Comparison of ENCODE assay signal across 15 cellular contexts in the genomic region with DNA sequence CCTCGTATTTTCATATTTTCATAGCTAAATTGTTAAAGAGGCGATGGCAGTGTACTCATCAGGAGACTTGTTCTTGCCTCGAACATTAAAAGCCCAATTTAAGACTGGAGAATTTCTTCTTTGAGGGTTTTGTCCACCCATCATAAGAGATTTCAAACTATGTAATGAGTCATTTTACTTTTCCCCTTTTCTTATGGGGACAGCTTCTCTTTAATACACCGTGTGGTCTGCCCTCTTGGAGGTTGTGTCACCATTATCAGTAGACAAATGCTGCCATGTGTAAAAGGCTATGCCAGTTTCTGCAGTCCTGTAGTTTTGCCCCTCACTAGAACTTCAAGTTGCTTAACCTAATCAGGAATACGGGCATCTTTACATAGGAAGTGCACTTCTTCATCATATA. TPM values are rescaled to one million over a fixed set of nuclear protein-coding genes. Genes with fewer than 3 reads are reported as not detected.
DNase-seq lines count a peak whose midpoint lies in the region; ATAC-seq, FAIRE-seq and TF ChIP-seq lines count a peak whose summit lies in the region.
"Had no signal": no experiment of that assay in that cellular context is flagged by ENCODE, and none has a peak within 500 bp of the region (broad histone marks: within the 10 kb centered on the region; RNA-seq: fewer than 3 reads in every experiment).

No MANE protein-coding gene starts in this region.

- 84% methylated on average over 5 of the region's 5 CpGs for WGBS in HepG2 (ENCODE audit: low lambda C conversion rate)
- 74% methylated on average over 5 of the region's 5 CpGs for WGBS in right lobe of liver (ENCODE audit: insufficient coverage, low coverage, low lambda C conversion rate, missing lambda C conversion rate)

- peaks cover 18 to 53% of the 10 kb centered on the region in 2 experiments for H3K36me3 ChIP-seq in HepG2 (replicated peaks in 1 of 2; ENCODE audit: control insufficient read depth in 1 of 2, insufficient read depth in 2 of 2, low read length in 2 of 2)
- peaks cover 0 to 2% (median 0%) of the 10 kb centered on the region in 4 donors for H3K36me3 ChIP-seq in right lobe of liver
- H3K36me3 ChIP-seq in vagina, result no peaks in the 10 kb centered on the region

- peak overlapping the region; percentile 82 for H3K27ac Mint-ChIP-seq in T-helper 2 cell treated with Interferon-gamma antibody and Interleukin-4, amounts not matched to agents 5 μg/mL and 100 μg/mL, for 36 hours
- H3K27ac Mint-ChIP-seq: GM23338 had no signal

- FAIRE-seq in HepG2 (lab: Jason Lieb, UNC), result no peak

- H4K20me1 ChIP-seq in HepG2 (ENCODE audit: insufficient read depth, low read length), result peaks cover 96% of the 10 kb centered on the region

- H3K4me1 Mint-ChIP-seq in T-helper 2 cell treated with Interferon-gamma antibody and Interleukin-4, amounts not matched to agents 5 μg/mL and 100 μg/mL, for 36 hours (ENCODE audit: low read depth), result peaks cover 79% of the 10 kb centered on the region

- peaks cover 98% of the 10 kb centered on the region for H3K79me2 ChIP-seq in HepG2 (ENCODE audit: insufficient read depth, low read length)

- intact Hi-C loops in HepG2 (cut with micrococcal nuclease; ENCODE audit: unreplicated experiment) (no loop called here), right lobe of liver (cut with DNase I) (no loop called here), vagina (cut with DNase I) (no loop called here)

- peaks cover 62% of the 10 kb centered on the region for H3K36me3 Mint-ChIP-seq in T-helper 2 cell treated with Interferon-gamma antibody and Interleukin-4, amounts not matched to agents 5 μg/mL and 100 μg/mL, for 36 hours (ENCODE audit: low read depth)

- TF ChIP-seq EP300 in HepG2 (IDR thresholded peaks at IDR 0.05; ENCODE audit: low read depth in 2 of 2, low read length in 2 of 2) (no peak), HepG2 (CRISPR knock-in tag; IDR thresholded peaks at IDR 0.05; ENCODE audit: borderline replicate concordance) (no peak)

- H3K4me3 ChIP-seq in HepG2 (replicated peaks in 1 of 3; ENCODE audit: insufficient read depth in 1 of 3, low read depth in 2 of 3, low read length in 3 of 3) (no peak overlapping the region), right lobe of liver (no peak overlapping the region), vagina (no peak overlapping the region)
- H3K4me3 ChIP-seq: GM23338, left lung had no signal

- H3K27me3 ChIP-seq in HepG2 (ENCODE audit: control insufficient read depth in 1 of 2, insufficient read depth in 2 of 2, low read length in 2 of 2), result no peaks in the 10 kb centered on the region
- no peaks in the 10 kb centered on the region for H3K27me3 ChIP-seq in right lobe of liver
- H3K27me3 ChIP-seq in vagina, result no peaks in the 10 kb centered on the region
- H3K27me3 ChIP-seq: left lung had no signal

- no peak overlapping the region for H2AFZ ChIP-seq in HepG2 (ENCODE audit: low read length)
- H2AFZ ChIP-seq: GM23338 had no signal

- TF ChIP-seq POLR2A in HepG2 (IDR thresholded peaks at IDR 0.05; ENCODE audit: insufficient read depth in 1 of 2, low read depth in 2 of 2, low read length in 2 of 2) (no peak), right lobe of liver (IDR thresholded peaks at IDR 0.05) (no peak), vagina (IDR thresholded peaks at IDR 0.05) (no peak)

- no peaks in the 10 kb centered on the region for H3K9me3 ChIP-seq in HepG2 (ENCODE audit: low read length)
- H3K9me3 ChIP-seq in right lobe of liver, result no peaks in the 10 kb centered on the region
- no peaks in the 10 kb centered on the region for H3K9me3 ChIP-seq in vagina
- H3K9me3 ChIP-seq: left lung had no signal

- ATAC-seq in HepG2 (no peak), right lobe of liver (no peak)
- ATAC-seq: GM23338, left lung had no signal

- BruUV-seq in HepG2 (replicated peaks; lab: Mats Ljungman, UMichigan), result no TSS peak

- TF ChIP-seq CTCF in HepG2 (CRISPR knock-in tag; IDR thresholded peaks at IDR 0.05), result no peak
- TF ChIP-seq CTCF in right lobe of liver (IDR thresholded peaks at IDR 0.05), result no peak
- TF ChIP-seq CTCF in vagina (IDR thresholded peaks at IDR 0.05), result no peak

- H3K9ac ChIP-seq in HepG2 (ENCODE audit: insufficient read depth, low read depth, low read length), result no peak overlapping the region

- TF ChIP-seq RAD21 in HepG2 (CRISPR knock-in tag; IDR thresholded peaks at IDR 0.05), result no peak

- H3K4me1 ChIP-seq in HepG2 (ENCODE audit: insufficient read depth, low read length) (peaks cover 100% of the 10 kb centered on the region), right lobe of liver (peaks cover 0 to 33% (median 16%) of the 10 kb centered on the region in 4 donors), vagina (peaks cover 88% of the 10 kb centered on the region)

- POLR2A ChIA-PET in HepG2 (lab: Yijun Ruan, JAX), result interaction anchor here (1.4 to 1.5 kb wide), 2 partner anchors 17 to 131 kb away, joined by 3 to 5 read pairs; a partner anchor contains a TSS

- no peaks in the 10 kb centered on the region for H3K27me3 Mint-ChIP-seq in T-helper 2 cell treated with Interferon-gamma antibody and Interleukin-4, amounts not matched to agents 5 μg/mL and 100 μg/mL, for 36 hours (ENCODE audit: low read depth)

- in situ Hi-C loops in HepG2 (cut with HindIII; ENCODE audit: extremely low pct_ligation_motif_present, low pct_unique_long_range_greater_than_20kb), result no loop called here

- CTCF ChIA-PET in HepG2 (lab: Yijun Ruan, JAX; ENCODE audit: low intra/inter-chr PET ratio, low total read pairs), result no interaction called here

- peaks cover 6% of the 10 kb centered on the region for H3K9me3 Mint-ChIP-seq in T-helper 2 cell treated with Interferon-gamma antibody and Interleukin-4, amounts not matched to agents 5 μg/mL and 100 μg/mL, for 36 hours
- H3K9me3 Mint-ChIP-seq: GM23338 had no signal

- H3K27ac ChIP-seq in HepG2 (ENCODE audit: extremely low read length, insufficient read depth, low read length) (no peak overlapping the region), right lobe of liver (peak overlapping the region in 1 of 3 donors; percentile 5), vagina (peak overlapping the region; percentile 4)

- no peak for DNase-seq in HepG2 (ENCODE audit: low spot score)
- no peak for DNase-seq in right lobe of liver
- DNase-seq in T-helper 2 cell treated with Interferon-gamma antibody and Interleukin-4, amounts not matched to agents 5 μg/mL and 100 μg/mL, for 36 hours (ENCODE audit: low spot score), result no peak
- DNase-seq in hepatic stellate cell (ENCODE audit: low spot score), result peak; percentile 9
- no peak for DNase-seq in vagina (ENCODE audit: extremely low spot score in 2 of 2)
- DNase-seq in COLO829 (ENCODE audit: low spot score), result no peak
- no peak for DNase-seq in NCI-H2171 (lab: John Stamatoyannopoulos, UW)
- no peak for DNase-seq in HK-2 (ENCODE audit: unreplicated experiment)
- DNase-seq: effector CD8-positive, alpha-beta T cell; left lung; NCI-H1417 treated with DMSO at 0.1 percent for 48 hours; NCI-H526 treated with DMSO at 0.1 percent for 48 hours; stimulated activated CD4-positive, alpha-beta T cell treated with anti-CD3 and anti-CD28 coated beads, Interleukin-1b, Interleukin-23, amount 100 ng/mL, for 48 hours; stimulated activated naive CD4-positive, alpha-beta T cell had no signal

- peak overlapping the region; percentile 57 for H3K4me3 Mint-ChIP-seq in T-helper 2 cell treated with Interferon-gamma antibody and Interleukin-4, amounts not matched to agents 5 μg/mL and 100 μg/mL, for 36 hours
- H3K4me3 Mint-ChIP-seq: GM23338 had no signal

- H3K4me2 ChIP-seq in HepG2 (ENCODE audit: low read depth, low read length), result no peak overlapping the region
- H3K4me2 ChIP-seq: GM23338 had no signal

TF ChIP-seq in HepG2, 621 proteins besides CTCF, POLR2A, EP300 and RAD21:
- TF ChIP-seq MBD4 (IDR thresholded peaks at IDR 0.05; ENCODE audit: borderline replicate concordance, low read length) (peak; percentile 33; the same call in 1 of the 2 replicates), AGO2 (optimal IDR thresholded peaks at IDR 0.05; ENCODE audit: low read depth, low read length) (peak; percentile 7), RBM22 (optimal IDR thresholded peaks at IDR 0.05; ENCODE audit: low read length) (peak; percentile 92), ZFP1 (CRISPR knock-in tag; IDR thresholded peaks at IDR 0.05) (no peak)

RNA-seq across cellular contexts. Expression of a gene that starts 17.0 kb away (rescaled TPM):
- total RNA-seq in HepG2 (2016; rRNA removed; fragmentation: Illumina TruSeq; extraction: Trizol) (68.1 and 82.2 TPM in 2 replicates), right lobe of liver (10 to 100 TPM; 24.9 to 52.6 (median 45.5) TPM), vagina (176 TPM)
- 25.9 and 27.4 TPM in 2 replicates for total RNA-seq in HepG2 (2016; cell fraction: cytosol; rRNA removed; fragmentation: Illumina TruSeq; extraction: Trizol; ENCODE audit: low read depth)
- 66.0 and 82.3 TPM in 2 replicates for total RNA-seq in HepG2 (2016; cell fraction: insoluble cytoplasmic fraction; rRNA removed; fragmentation: Illumina TruSeq; extraction: Trizol)
- total RNA-seq in HepG2 (2016; cell fraction: membrane; rRNA removed; fragmentation: Illumina TruSeq; extraction: Trizol), result 67.6 and 68.8 TPM in 2 replicates
- total RNA-seq in HepG2 (2016; cell fraction: nucleus; rRNA removed; fragmentation: Illumina TruSeq; extraction: Trizol), result 134 and 135 TPM in 2 replicates
- 187 and 204 TPM in 2 replicates for polyA plus RNA-seq in HepG2 (2011; rRNA removed)
- 141 and 194 TPM in 2 replicates for polyA plus RNA-seq in HepG2 (2011; cell fraction: cytosol; rRNA removed)
- 105 and 123 TPM in 2 replicates for polyA plus RNA-seq in HepG2 (2011; cell fraction: nucleus; rRNA removed)
- polyA plus RNA-seq in HepG2 (2012), result 125 and 162 TPM in 2 replicates
- polyA plus RNA-seq in HepG2 (2016; cell fraction: cytosol; fragmentation: Illumina TruSeq; extraction: Trizol; ENCODE audit: low read depth), result 8.6 and 9.7 TPM in 2 replicates
- 68.0 and 70.0 TPM in 2 replicates for polyA plus RNA-seq in HepG2 (2016; cell fraction: insoluble cytoplasmic fraction; fragmentation: Illumina TruSeq; extraction: Trizol; ENCODE audit: low read depth)
- polyA plus RNA-seq in HepG2 (2016; cell fraction: membrane; fragmentation: Illumina TruSeq; extraction: Trizol; ENCODE audit: low read depth), result 38.2 and 38.9 TPM in 2 replicates
- polyA plus RNA-seq in HepG2 (2016; cell fraction: nucleus; fragmentation: Illumina TruSeq; extraction: Trizol; ENCODE audit: insufficient read depth, low read depth), result 134 and 138 TPM in 2 replicates
- polyA minus RNA-seq in HepG2 (2011; rRNA and poly(A)+ RNA removed; ENCODE audit: low replicate concordance), result 24.1 and 399 TPM in 2 replicates
- polyA minus RNA-seq in HepG2 (2011; cell fraction: cytosol; rRNA and poly(A)+ RNA removed), result 188 and 237 TPM in 2 replicates
- 353 and 432 TPM in 2 replicates for polyA minus RNA-seq in HepG2 (2011; cell fraction: nucleus; rRNA and poly(A)+ RNA removed)
